ENCODE assay signal across 1 cellular context in the genomic region with DNA sequence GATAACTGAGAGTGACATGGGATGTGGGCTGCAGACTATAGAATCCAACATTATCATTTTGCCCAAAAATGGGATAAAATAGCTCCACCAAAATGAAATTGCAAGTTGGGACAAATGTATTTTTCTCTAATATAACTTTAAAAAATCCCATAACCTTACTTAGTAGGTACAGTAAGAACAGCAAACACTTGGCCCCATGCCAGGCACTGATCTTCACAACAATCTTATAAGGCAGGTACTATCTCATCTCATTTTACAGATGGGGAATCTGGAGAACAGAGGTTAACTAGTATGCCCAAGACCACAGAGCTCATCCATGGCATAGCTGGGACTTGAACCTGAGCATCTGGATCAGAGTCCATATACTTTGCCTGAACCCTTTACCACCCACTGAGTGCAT.
TF ChIP-seq lines count a peak whose summit lies in the region.

No MANE protein-coding gene starts in this region.

TF ChIP-seq in WTC11, 78 proteins besides CTCF, POLR2A, EP300 and RAD21 (continued from another document):
- TF ChIP-seq, protein P1, sequence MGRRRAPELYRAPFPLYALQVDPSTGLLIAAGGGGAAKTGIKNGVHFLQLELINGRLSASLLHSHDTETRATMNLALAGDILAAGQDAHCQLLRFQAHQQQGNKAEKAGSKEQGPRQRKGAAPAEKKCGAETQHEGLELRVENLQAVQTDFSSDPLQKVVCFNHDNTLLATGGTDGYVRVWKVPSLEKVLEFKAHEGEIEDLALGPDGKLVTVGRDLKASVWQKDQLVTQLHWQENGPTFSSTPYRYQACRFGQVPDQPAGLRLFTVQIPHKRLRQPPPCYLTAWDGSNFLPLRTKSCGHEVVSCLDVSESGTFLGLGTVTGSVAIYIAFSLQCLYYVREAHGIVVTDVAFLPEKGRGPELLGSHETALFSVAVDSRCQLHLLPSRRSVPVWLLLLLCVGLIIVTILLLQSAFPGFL (CRISPR knock-in tag; IDR thresholded peaks at IDR 0.05; ENCODE audit: borderline replicate concordance), result no peak
- TF ChIP-seq NFE2L1 (CRISPR knock-in tag; IDR thresholded peaks at IDR 0.05) (no peak), NR3C1 (CRISPR knock-in tag; conservative IDR thresholded peaks at IDR 0.05; ENCODE audit: low read depth) (no peak), ZNF232 (CRISPR knock-in tag; IDR thresholded peaks at IDR 0.05) (no peak), SMAD3 (CRISPR knock-in tag; IDR thresholded peaks at IDR 0.05; ENCODE audit: borderline replicate concordance) (no peak), ZNF671 (CRISPR knock-in tag; IDR thresholded peaks at IDR 0.05) (no peak)
- TF ChIP-seq, protein P2, sequence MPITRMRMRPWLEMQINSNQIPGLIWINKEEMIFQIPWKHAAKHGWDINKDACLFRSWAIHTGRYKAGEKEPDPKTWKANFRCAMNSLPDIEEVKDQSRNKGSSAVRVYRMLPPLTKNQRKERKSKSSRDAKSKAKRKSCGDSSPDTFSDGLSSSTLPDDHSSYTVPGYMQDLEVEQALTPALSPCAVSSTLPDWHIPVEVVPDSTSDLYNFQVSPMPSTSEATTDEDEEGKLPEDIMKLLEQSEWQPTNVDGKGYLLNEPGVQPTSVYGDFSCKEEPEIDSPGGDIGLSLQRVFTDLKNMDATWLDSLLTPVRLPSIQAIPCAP (CRISPR knock-in tag; IDR thresholded peaks at IDR 0.05), result no peak
- TF ChIP-seq, protein P3, sequence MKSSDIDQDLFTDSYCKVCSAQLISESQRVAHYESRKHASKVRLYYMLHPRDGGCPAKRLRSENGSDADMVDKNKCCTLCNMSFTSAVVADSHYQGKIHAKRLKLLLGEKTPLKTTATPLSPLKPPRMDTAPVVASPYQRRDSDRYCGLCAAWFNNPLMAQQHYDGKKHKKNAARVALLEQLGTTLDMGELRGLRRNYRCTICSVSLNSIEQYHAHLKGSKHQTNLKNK (CRISPR knock-in tag; IDR thresholded peaks at IDR 0.05), result no peak
- TF ChIP-seq, protein P4, sequence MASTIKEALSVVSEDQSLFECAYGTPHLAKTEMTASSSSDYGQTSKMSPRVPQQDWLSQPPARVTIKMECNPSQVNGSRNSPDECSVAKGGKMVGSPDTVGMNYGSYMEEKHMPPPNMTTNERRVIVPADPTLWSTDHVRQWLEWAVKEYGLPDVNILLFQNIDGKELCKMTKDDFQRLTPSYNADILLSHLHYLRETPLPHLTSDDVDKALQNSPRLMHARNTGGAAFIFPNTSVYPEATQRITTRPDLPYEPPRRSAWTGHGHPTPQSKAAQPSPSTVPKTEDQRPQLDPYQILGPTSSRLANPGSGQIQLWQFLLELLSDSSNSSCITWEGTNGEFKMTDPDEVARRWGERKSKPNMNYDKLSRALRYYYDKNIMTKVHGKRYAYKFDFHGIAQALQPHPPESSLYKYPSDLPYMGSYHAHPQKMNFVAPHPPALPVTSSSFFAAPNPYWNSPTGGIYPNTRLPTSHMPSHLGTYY (CRISPR knock-in tag; IDR thresholded peaks at IDR 0.05), result no peak
